Comparison of ENCODE assay signal across 8 cellular contexts in genomic region chr22:35541254-35541748, GRCh38. TPM values are rescaled to one million over a fixed set of nuclear protein-coding genes. Genes with fewer than 3 reads are reported as not detected.
DNase-seq lines count a peak whose midpoint lies in the region; ATAC-seq and TF ChIP-seq lines count a peak whose summit lies in the region.
"Had no signal": no experiment of that assay in that cellular context is flagged by ENCODE, and none has a peak within 500 bp of the region (broad histone marks: within the 10 kb centered on the region; RNA-seq: fewer than 3 reads in every experiment).

No MANE protein-coding gene starts in this region.

- DNase-seq in H7: peak; percentile 84
- no peak for DNase-seq in kidney epithelial cell (ENCODE audit: low read depth)
- DNase-seq in SK-N-DZ (ENCODE audit: low spot score): no peak
- no peak for DNase-seq in stimulated activated CD4-positive, alpha-beta T cell treated with anti-CD3 and anti-CD28 coated beads, Interleukin-4, amount 100 ng/mL, for 24 hours

- ATAC-seq in GM18517 (IDR thresholded peaks at IDR 0.05; ENCODE audit: unreplicated experiment): no peak

- no peaks in the 10 kb centered on the region for H3K79me2 ChIP-seq in SU-DHL-6 (ENCODE audit: insufficient read depth, low read length)

- H4K20me1 ChIP-seq in SU-DHL-6 (ENCODE audit: low read depth, low read length): no peaks in the 10 kb centered on the region

- peak overlapping the region; percentile 78 for H3K4me2 ChIP-seq in SU-DHL-6 (ENCODE audit: low read depth, low read length, poor library complexity, severe bottlenecking)

- no peak overlapping the region for H3K27ac ChIP-seq in SU-DHL-6 (ENCODE audit: low read depth, low read length)
- no peak overlapping the region for H3K27ac ChIP-seq in stomach smooth muscle (ENCODE audit: low read length)
- H3K27ac ChIP-seq: SJSA1 had no signal

- H3K9me2 ChIP-seq in SU-DHL-6 (replicated peaks; ENCODE audit: insufficient read depth, low read length): no peaks in the 10 kb centered on the region

- H3K9ac ChIP-seq in SU-DHL-6 (ENCODE audit: low read length) (no peak overlapping the region; the same call in 1 of the 2 replicates), stomach smooth muscle (ENCODE audit: low read length in 2 of 2) (peak overlapping the region; percentile 51 to 68)

- H3K4me3 ChIP-seq in H7 (ENCODE audit: insufficient read depth, low read depth, low read length): peak overlapping the region; percentile 63
- H3K4me3 ChIP-seq in SU-DHL-6 (ENCODE audit: insufficient read depth, low read length, poor library complexity, severe bottlenecking): no peak overlapping the region
- peak overlapping the region; percentile 30 for H3K4me3 ChIP-seq in kidney epithelial cell (ENCODE audit: low read depth, low read length)
- H3K4me3 ChIP-seq in stomach smooth muscle (ENCODE audit: low read length in 2 of 2): peak overlapping the region; percentile 82 to 85

- H3K9me3 ChIP-seq in SU-DHL-6 (ENCODE audit: insufficient read depth, low read length) (no peaks in the 10 kb centered on the region), stomach smooth muscle (ENCODE audit: control insufficient read depth in 2 of 2, low read length in 2 of 2) (no peaks in the 10 kb centered on the region)
- H3K9me3 ChIP-seq: SJSA1 had no signal

- peaks cover 37% of the 10 kb centered on the region for H3K27me3 ChIP-seq in H7 (ENCODE audit: control insufficient read depth, insufficient read depth, low read length)
- no peaks in the 10 kb centered on the region for H3K27me3 ChIP-seq in SU-DHL-6 (ENCODE audit: low read length)
- H3K27me3 ChIP-seq in kidney epithelial cell (ENCODE audit: control insufficient read depth, insufficient read depth, low read length): peaks cover 41% of the 10 kb centered on the region
- H3K27me3 ChIP-seq in stomach smooth muscle (ENCODE audit: control insufficient read depth in 1 of 2, insufficient read depth in 2 of 2, low read length in 2 of 2): no peaks in the 10 kb centered on the region

- no peaks in the 10 kb centered on the region for H3K36me3 ChIP-seq in H7 (replicated peaks; ENCODE audit: control insufficient read depth, insufficient read depth, low read length)
- no peaks in the 10 kb centered on the region for H3K36me3 ChIP-seq in SU-DHL-6 (ENCODE audit: low read length)
- H3K36me3 ChIP-seq in kidney epithelial cell (ENCODE audit: control insufficient read depth, insufficient read depth, low read length): no peaks in the 10 kb centered on the region
- peaks cover 0 to 3% of the 10 kb centered on the region in 2 donors for H3K36me3 ChIP-seq in stomach smooth muscle (ENCODE audit: control insufficient read depth in 2 of 2, insufficient read depth in 2 of 2, low read length in 2 of 2)
- H3K36me3 ChIP-seq: SJSA1 had no signal

- H2AFZ ChIP-seq in SU-DHL-6 (ENCODE audit: low read depth, low read length, severe bottlenecking): no peak overlapping the region

- H3K4me1 ChIP-seq in stomach smooth muscle (ENCODE audit: control insufficient read depth, insufficient read depth, low read length): peaks cover 49% of the 10 kb centered on the region

- TF ChIP-seq CTCF in SU-DHL-6 (IDR thresholded peaks at IDR 0.05; ENCODE audit: insufficient read depth, low read length, poor library complexity, severe bottlenecking) (no peak), kidney epithelial cell (IDR thresholded peaks at IDR 0.05; ENCODE audit: insufficient read depth, low read length, poor library complexity, severe bottlenecking) (no peak)

- peaks cover 3% of the 10 kb centered on the region; the same call in 1 of the 2 replicates for H3F3A ChIP-seq in SU-DHL-6 (ENCODE audit: insufficient read depth)

RNA-seq across cellular contexts. Expression of gene RASD2, which starts 0.7 kb away (rescaled TPM):
- total RNA-seq in H7 (2014; rRNA removed; shearing (Covaris generic)): 0.76 and 1.3 TPM in 2 replicates
- 0.04 and 1.4 TPM in 2 replicates for total RNA-seq in kidney epithelial cell
- not detected in 2 replicates for polyA plus RNA-seq in SK-N-DZ (2014; cell fraction: cytosol; rRNA removed)
- polyA plus RNA-seq in SK-N-DZ (2014; cell fraction: nucleus; rRNA removed): not detected in 2 replicates
- total RNA-seq: SJSA1 had no signal
